8 cellular contexts compared by ENCODE assay signal in the genomic region with DNA sequence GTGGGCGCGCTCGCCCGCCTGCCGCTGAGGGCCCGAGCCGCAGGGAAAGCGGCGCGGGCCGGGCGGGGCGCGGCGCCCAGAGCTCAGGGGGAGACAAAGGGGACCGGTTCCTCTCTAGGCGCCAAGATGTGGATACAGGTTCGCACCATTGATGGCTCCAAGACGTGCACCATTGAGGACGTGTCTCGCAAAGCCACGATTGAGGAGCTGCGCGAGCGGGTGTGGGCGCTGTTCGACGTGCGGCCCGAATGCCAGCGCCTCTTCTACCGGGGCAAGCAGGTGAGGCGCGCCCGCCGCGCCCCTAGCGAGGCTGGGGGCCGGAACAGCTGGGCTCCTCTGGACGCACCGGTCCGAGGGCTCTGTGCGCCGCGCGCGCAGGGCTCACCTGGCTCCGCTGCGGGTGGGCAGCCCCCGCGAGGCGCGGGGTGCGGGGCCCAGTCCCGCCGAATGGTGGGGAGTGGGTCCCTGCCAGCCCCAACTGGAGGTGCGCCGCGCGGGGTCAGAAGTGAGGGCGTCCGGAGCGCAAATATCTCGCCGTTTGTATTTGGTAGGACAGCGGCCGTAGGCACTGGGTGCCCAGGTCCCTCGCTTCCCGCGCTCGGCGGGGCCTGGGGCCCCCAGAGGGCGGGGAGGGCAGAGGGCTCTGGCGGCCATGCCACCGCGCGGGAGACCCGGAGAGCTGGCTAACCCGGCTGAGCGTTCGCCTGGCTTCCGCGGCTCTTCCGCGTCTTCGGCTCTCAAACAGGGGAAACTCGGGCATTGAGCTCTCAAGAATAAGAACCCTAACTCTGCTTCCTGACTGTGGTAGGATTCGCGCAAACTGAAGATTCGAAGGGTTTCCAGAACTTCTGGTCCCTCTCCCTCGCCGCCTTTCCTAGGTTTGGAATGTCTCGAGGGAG. TPM values are rescaled to one million over a fixed set of nuclear protein-coding genes. Genes with fewer than 3 reads are reported as not detected.
A peak's percentile ranks its signal among the peaks of the same experiment; 100 is the strongest.
DNase-seq lines count a peak whose midpoint lies in the region; ATAC-seq and TF ChIP-seq lines count a peak whose summit lies in the region.

No MANE protein-coding gene starts in this region.

- intact Hi-C loops in sigmoid colon (cut with DNase I), result loop anchor here (2.0 to 10.0 kb wide), 7 partner anchors 91 to 1429 kb away; a partner anchor contains a TSS

- TF ChIP-seq POLR2A in GM18951 (IDR thresholded peaks at IDR 0.05; ENCODE audit: extremely low read depth, insufficient read depth, insufficient read length), result peak; percentile 26
- TF ChIP-seq POLR2A in sigmoid colon (IDR thresholded peaks at IDR 0.05), result no peak

- POLR2A ChIA-PET in AG04450 (lab: Yijun Ruan, JAX), result interaction anchor here (0.7 to 2.3 kb wide), 9 partner anchors 13 to 390 kb away, joined by 3 to 18 read pairs (median 5); a partner anchor contains a TSS

- H3K4me1 ChIP-seq in SJSA1 (replicated peaks), result no peaks in the 10 kb centered on the region
- peaks cover 0 to 52% (median 35%) of the 10 kb centered on the region in 4 donors for H3K4me1 ChIP-seq in sigmoid colon

- no peak for TF ChIP-seq CTCF in AG04450 (IDR thresholded peaks at IDR 0.05; ENCODE audit: low read depth, low read length)
- no peak for TF ChIP-seq CTCF in sigmoid colon (IDR thresholded peaks at IDR 0.05)

- H3K4me3 ChIP-seq in AG04450 (ENCODE audit: low read depth, low read length) (peak overlapping the region; percentile 91), SJSA1 (peak overlapping the region; percentile 80), sigmoid colon (peak overlapping the region; percentile 79 to 99 (median 88))

- no peaks in the 10 kb centered on the region for H3K27me3 ChIP-seq in AG04450 (ENCODE audit: control insufficient read depth, insufficient read depth, low read length)
- no peaks in the 10 kb centered on the region for H3K27me3 ChIP-seq in SJSA1 (replicated peaks)
- H3K27me3 ChIP-seq in sigmoid colon, result no peaks in the 10 kb centered on the region

- WGBS in adipose tissue, 3 donors, result 0 to 1% (median 0%) methylated on average over 89 to 93 of the region's 93 CpGs
- 0% methylated on average over 93 of the region's 93 CpGs for WGBS in sigmoid colon, 2 donors

- TF ChIP-seq EP300 in sigmoid colon (IDR thresholded peaks at IDR 0.05), result no peak

- in situ Hi-C loops in GM18951 (cut with MboI; ENCODE audit: low sequenced_read_pairs, unreplicated experiment), result no loop called here

- peak overlapping the region; percentile 63 for H3K27ac ChIP-seq in AG04450 (ENCODE audit: low read depth, low read length)
- H3K27ac ChIP-seq in SJSA1, result peak overlapping the region; percentile 47
- H3K27ac ChIP-seq in adipose tissue (ENCODE audit: low read depth, low read length), result peak overlapping the region; percentile 33
- H3K27ac ChIP-seq in sigmoid colon, result peak overlapping the region; percentile 86 to 90 (median 90)

- peaks cover 7% of the 10 kb centered on the region; the same call in 1 of the 2 replicates for H3K36me3 ChIP-seq in SJSA1
- no peaks in the 10 kb centered on the region for H3K36me3 ChIP-seq in sigmoid colon

- H3K9me3 ChIP-seq in AG04450 (ENCODE audit: control insufficient read depth, insufficient read depth, low read length) (peaks cover 2% of the 10 kb centered on the region; the same call in 1 of the 2 replicates), SJSA1 (replicated peaks) (no peaks in the 10 kb centered on the region), sigmoid colon (no peaks in the 10 kb centered on the region)

- DNase-seq in AG04450 (ENCODE audit: low read depth, low spot score) (no peak), SJSA1 (ENCODE audit: low read depth in 1 of 2, low spot score in 2 of 2) (peak in 1 of 2 experiments; percentile 32), hypothalamus (lab: John Stamatoyannopoulos, UW) (peak in 32 of 51 donors; percentile 5 to 59 (median 39)), sigmoid colon (no peak), SIG-M5 (lab: John Stamatoyannopoulos, UW) (no peak)

- peak; percentile 17 for ATAC-seq in HG03139 (IDR thresholded peaks at IDR 0.05; ENCODE audit: unreplicated experiment)

- CTCF ChIA-PET in AG04450 (lab: Charles Lee), result interaction anchor here (0.6 to 1.4 kb wide), 3 partner anchors 61 to 272 kb away, joined by 3 to 4 read pairs (median 3); no protein-coding TSS in a partner anchor

RNA-seq across cellular contexts. Expression of a gene that starts 0.6 kb away (rescaled TPM):
- polyA plus RNA-seq in AG04450 (2011; rRNA removed), result 41.5 and 56.0 TPM in 2 replicates
- polyA minus RNA-seq in AG04450 (2011; rRNA and poly(A)+ RNA removed), result 42.1 and 55.6 TPM in 2 replicates
- total RNA-seq in SJSA1 (2014; rRNA removed; shearing (Covaris generic)), result 19.0 and 20.9 TPM in 2 replicates
- 10 to 100 TPM; 11.7 to 14.5 (median 12.8) TPM for polyA plus RNA-seq in adipose tissue
- total RNA-seq in sigmoid colon, result 10 to 100 TPM; 49.1 to 55.6 (median 53.6) TPM
- 10 to 100 TPM in 2 of 3 donors, 1 to 10 TPM in 1; 7.6 to 36.6 (median 19.5) TPM for polyA plus RNA-seq in sigmoid colon

Comparison
In these comparisons a context has a peak if more than half of its experiments do, and no peak if none do; other contexts are left out.
1. DNase-seq: peak in hypothalamus (32 of 51); none in AG04450 (single experiment), sigmoid colon (single experiment) and SIG-M5 (single experiment).
2. H3K27ac ChIP-seq: peak in every context shown above with its lines; median percentile 90 in sigmoid colon; 63 in AG04450; 47 in SJSA1; 33 in adipose tissue.
3. Peak in every context shown above with its lines, with median percentiles within 50 percentile points of each other: H3K4me3 ChIP-seq.